Comparison of ENCODE assay signal across 8 cellular contexts in genomic region chr3:107432013-107432515, GRCh38. TPM values are rescaled to one million over a fixed set of nuclear protein-coding genes. Genes with fewer than 3 reads are reported as not detected.
DNase-seq lines count a peak whose midpoint lies in the region; ATAC-seq and TF ChIP-seq lines count a peak whose summit lies in the region.

No MANE protein-coding gene starts in this region.

- H3K27me3 Mint-ChIP-seq in CD8-positive, alpha-beta memory T cell: peaks cover 7 to 8% of the 10 kb centered on the region in 2 donors

- H3K18ac ChIP-seq in IMR-90 (ENCODE audit: low read depth, low read length): peak overlapping the region; percentile 47

- no peaks in the 10 kb centered on the region for H4K20me1 ChIP-seq in IMR-90 (ENCODE audit: insufficient read depth, low read length)

- H2AK9ac ChIP-seq in IMR-90 (replicated peaks; ENCODE audit: low read depth, low read length, poor library complexity): peak overlapping the region; percentile 43

- no peaks in the 10 kb centered on the region for H3K27me3 ChIP-seq in CD8-positive, alpha-beta memory T cell (ENCODE audit: insufficient read depth, low read length, poor library complexity, severe bottlenecking)
- no peaks in the 10 kb centered on the region for H3K27me3 ChIP-seq in IMR-90 (ENCODE audit: control insufficient read depth, insufficient read depth, low read length)
- no peaks in the 10 kb centered on the region for H3K27me3 ChIP-seq in adrenal gland
- peaks cover 39% of the 10 kb centered on the region for H3K27me3 ChIP-seq in iPS-20b (ENCODE audit: insufficient read depth, low read length)

- peak overlapping the region; percentile 95 for H3K4me2 ChIP-seq in IMR-90 (ENCODE audit: low read depth, low read length)

- BruUV-seq in IMR-90 (replicated peaks; lab: Mats Ljungman, UMichigan): no TSS peak

- H2AK5ac ChIP-seq in IMR-90 (ENCODE audit: low read depth, low read length): 0 out of 2 replicates have a peak overlapping the region, but pooled peaks have one; percentile 10

- peak overlapping the region; percentile 89 for H3K23ac ChIP-seq in IMR-90 (ENCODE audit: low read depth, low read length)

- H2BK120ac ChIP-seq in IMR-90 (ENCODE audit: low read depth, low read length): peak overlapping the region; percentile 95

- TF ChIP-seq CTCF in IMR-90 (conservative IDR thresholded peaks at IDR 0.05; ENCODE audit: low read depth, low read length) (no peak), adrenal gland (IDR thresholded peaks at IDR 0.05) (peak in 2 of 6 experiments; percentile 32 to 48)

- peak overlapping the region; percentile 96 for H2AFZ ChIP-seq in IMR-90 (replicated peaks; ENCODE audit: low read length, poor library complexity)

- H3K9me1 ChIP-seq in IMR-90 (ENCODE audit: insufficient read depth, low read length): no peaks in the 10 kb centered on the region

- peak overlapping the region; percentile 90 to 95 (median 91) for H3K4me3 Mint-ChIP-seq in CD8-positive, alpha-beta memory T cell
- peak overlapping the region; percentile 76 for H3K4me3 Mint-ChIP-seq in stimulated activated effector memory CD8-positive, alpha-beta T cell treated with anti-CD3 and anti-CD28 coated beads, Interleukin-12 subunit alpha, Interleukin-12 subunit beta, amount 100 ng/mL, for 72 hours

- no peaks in the 10 kb centered on the region for H3K9me3 ChIP-seq in CD8-positive, alpha-beta memory T cell (ENCODE audit: low read length)
- no peaks in the 10 kb centered on the region for H3K9me3 ChIP-seq in IMR-90 (ENCODE audit: control insufficient read depth, insufficient read depth, low read length)
- no peaks in the 10 kb centered on the region for H3K9me3 ChIP-seq in adrenal gland (replicated peaks in 1 of 3)
- H3K9me3 ChIP-seq in iPS-20b (ENCODE audit: insufficient read depth, low read depth, low read length): no peaks in the 10 kb centered on the region

- H2BK5ac ChIP-seq in IMR-90 (ENCODE audit: low read depth, low read length, poor library complexity, severe bottlenecking): peak overlapping the region; percentile 39

- POLR2A ChIA-PET in CD8-positive, alpha-beta memory T cell (lab: Charles Lee): no interaction called here
- POLR2A ChIA-PET in IMR-90 (lab: Charles Lee; ENCODE audit: unreplicated experiment): no interaction called here

- H3K9me3 Mint-ChIP-seq in CD8-positive, alpha-beta memory T cell: no peaks in the 10 kb centered on the region
- no peaks in the 10 kb centered on the region for H3K9me3 Mint-ChIP-seq in stimulated activated effector memory CD8-positive, alpha-beta T cell treated with anti-CD3 and anti-CD28 coated beads, Interleukin-12 subunit alpha, Interleukin-12 subunit beta, amount 100 ng/mL, for 72 hours

- no peak for TF ChIP-seq RAD21 in IMR-90 (IDR thresholded peaks at IDR 0.05; ENCODE audit: low read length)

- ATAC-seq in IMR-90 (ENCODE audit: low read depth) (no peak), HG03039 (IDR thresholded peaks at IDR 0.05; ENCODE audit: unreplicated experiment) (no peak), GM18502 (IDR thresholded peaks at IDR 0.05; ENCODE audit: poor library complexity, unreplicated experiment) (no peak)
- no peak for ATAC-seq in stimulated activated effector memory CD8-positive, alpha-beta T cell treated with anti-CD3 and anti-CD28 coated beads, Interleukin-12 subunit alpha, Interleukin-12 subunit beta, amount 100 ng/mL, for 72 hours

- 6% methylated on average over 3 of the region's 20 CpGs; no CpG with 5 or more reads in 1 of the 2 experiments for WGBS in IMR-90 (ENCODE audit: extremely low coverage in 2 of 2, insufficient read length in 1 of 2), 2 experiments
- 2 to 8% (median 4%) methylated on average over 20 of the region's 20 CpGs for whole genome bisulfite sequencing in adrenal gland, 4 donors

- H3K27ac ChIP-seq in CD8-positive, alpha-beta memory T cell (ENCODE audit: low read depth, low read length): no peak overlapping the region
- H3K27ac ChIP-seq in IMR-90 (ENCODE audit: insufficient read depth, low read length) (peak overlapping the region; percentile 51), adrenal gland (peak overlapping the region; percentile 79 to 99 (median 93)), iPS-20b (ENCODE audit: low read length) (no peak overlapping the region)

- peak overlapping the region; percentile 73 for H3K4me3 ChIP-seq in CD8-positive, alpha-beta memory T cell (ENCODE audit: low read length)
- H3K4me3 ChIP-seq in IMR-90 (ENCODE audit: insufficient read depth, low read depth, low read length) (peak overlapping the region; percentile 63), adrenal gland (peak overlapping the region in 3 of 4 donors; percentile 19 to 87 (median 75)), iPS-20b (ENCODE audit: low read length) (peak overlapping the region; percentile 85)

- no peaks in the 10 kb centered on the region for H3K36me3 ChIP-seq in CD8-positive, alpha-beta memory T cell (ENCODE audit: insufficient read depth, low read length)
- no peaks in the 10 kb centered on the region for H3K36me3 ChIP-seq in IMR-90 (ENCODE audit: control insufficient read depth, insufficient read depth, low read length)
- H3K36me3 ChIP-seq in adrenal gland (replicated peaks in 1 of 2): no peaks in the 10 kb centered on the region
- H3K36me3 ChIP-seq in iPS-20b (ENCODE audit: insufficient read depth, low read depth, low read length): no peaks in the 10 kb centered on the region

- intact Hi-C loops in IMR-90 (cut with micrococcal nuclease) (loop anchor here (10.0 kb wide), 1 partner anchor 303 kb away; no protein-coding TSS in a partner anchor), adrenal gland (cut with DNase I) (loop anchor here in 1 of 2 donors (5.0 kb wide), 1 partner anchor 90 kb away; the partner anchor contains the start of gene BBX)

- H3K14ac ChIP-seq in IMR-90 (replicated peaks; ENCODE audit: low read depth, low read length): peak overlapping the region; percentile 97

- peak overlapping the region in 7 of 8 donors; percentile 3 to 77 (median 60) for H3K27ac Mint-ChIP-seq in CD8-positive, alpha-beta memory T cell
- H3K27ac Mint-ChIP-seq in stimulated activated effector memory CD8-positive, alpha-beta T cell treated with anti-CD3 and anti-CD28 coated beads, Interleukin-12 subunit alpha, Interleukin-12 subunit beta, amount 100 ng/mL, for 72 hours: peak overlapping the region; percentile 76

- TF ChIP-seq POLR2A in IMR-90 (IDR thresholded peaks at IDR 0.05; ENCODE audit: low read depth, low read length) (no peak), adrenal gland (IDR thresholded peaks at IDR 0.05) (no peak)

- peak overlapping the region; percentile 93; the same call in 2 of the 3 replicates for H2BK15ac ChIP-seq in IMR-90 (ENCODE audit: low read depth, low read length)

- peak overlapping the region; percentile 92 for H3K4ac ChIP-seq in IMR-90 (ENCODE audit: low read depth, low read length)

- no peaks in the 10 kb centered on the region for H3K79me1 ChIP-seq in IMR-90 (ENCODE audit: low read depth in 1 of 2, low read length in 2 of 2)

- peak overlapping the region; percentile 67 for H2BK20ac ChIP-seq in IMR-90 (ENCODE audit: low read depth, low read length)

- peak overlapping the region; percentile 71 for H3K9ac ChIP-seq in IMR-90 (ENCODE audit: low read depth, low read length)
- peak overlapping the region; percentile 88 for H3K9ac ChIP-seq in iPS-20b (ENCODE audit: low read depth, low read length)

- H3K4me1 ChIP-seq in CD8-positive, alpha-beta memory T cell (ENCODE audit: insufficient read depth, low read length): peaks cover 15% of the 10 kb centered on the region
- no peaks in the 10 kb centered on the region for H3K4me1 ChIP-seq in IMR-90 (ENCODE audit: control insufficient read depth, insufficient read depth, low read length)
- peaks cover 6 to 13% of the 10 kb centered on the region in 2 donors for H3K4me1 ChIP-seq in adrenal gland (replicated peaks in 1 of 2)
- H3K4me1 ChIP-seq in iPS-20b (ENCODE audit: insufficient read depth, low read length): peaks cover 13% of the 10 kb centered on the region; the same call in 1 of the 2 replicates

- H3K4me1 Mint-ChIP-seq in CD8-positive, alpha-beta memory T cell: peaks cover 20 to 26% (median 22%) of the 10 kb centered on the region in 3 donors
- H3K4me1 Mint-ChIP-seq in stimulated activated effector memory CD8-positive, alpha-beta T cell treated with anti-CD3 and anti-CD28 coated beads, Interleukin-12 subunit alpha, Interleukin-12 subunit beta, amount 100 ng/mL, for 72 hours: peaks cover 18% of the 10 kb centered on the region

- dilution Hi-C loops in IMR-90 (cut with HindIII; ENCODE audit: low sequenced_read_pairs, unreplicated experiment): no loop called here

- peaks cover 0 to 4% (median 3%) of the 10 kb centered on the region in 3 donors for H3K36me3 Mint-ChIP-seq in CD8-positive, alpha-beta memory T cell
- no peaks in the 10 kb centered on the region for H3K36me3 Mint-ChIP-seq in stimulated activated effector memory CD8-positive, alpha-beta T cell treated with anti-CD3 and anti-CD28 coated beads, Interleukin-12 subunit alpha, Interleukin-12 subunit beta, amount 100 ng/mL, for 72 hours

- peak overlapping the region; percentile 81 for H4K5ac ChIP-seq in IMR-90 (ENCODE audit: low read depth, low read length)

- CTCF ChIA-PET in CD8-positive, alpha-beta memory T cell (lab: Charles Lee): interaction anchor here (0.8 to 4.2 kb wide), 3 partner anchors 11 to 196 kb away, joined by 4 to 35 read pairs (median 14); no protein-coding TSS in a partner anchor
- CTCF ChIA-PET in IMR-90 (lab: Yijun Ruan, JAX): interaction anchor here (0.6 to 1.5 kb wide), 3 partner anchors 11 to 1459 kb away, joined by 4 to 10 read pairs (median 7); no protein-coding TSS in a partner anchor

- no peak for DNase-seq in CD8-positive, alpha-beta memory T cell
- DNase-seq in IMR-90: peak; percentile 10
- DNase-seq in adrenal gland: peak in 6 of 7 donors; percentile 31 to 69 (median 42)
- no peak for DNase-seq in stimulated activated effector memory CD8-positive, alpha-beta T cell treated with anti-CD3 and anti-CD28 coated beads, Interleukin-12 subunit alpha, Interleukin-12 subunit beta, amount 100 ng/mL, for 72 hours (ENCODE audit: low spot score in 2 of 2)
- DNase-seq in NCI-H1048 (lab: John Stamatoyannopoulos, UW): no peak

- H4K91ac ChIP-seq in IMR-90 (ENCODE audit: insufficient read depth, low read depth, low read length): peak overlapping the region; percentile 92

- peak overlapping the region; percentile 92 for H3K56ac ChIP-seq in IMR-90 (ENCODE audit: extremely low read depth, insufficient read depth, low read length)

- peak overlapping the region; percentile 77 to 97 for H4K8ac ChIP-seq in IMR-90 (ENCODE audit: low read depth in 2 of 2, low read length in 2 of 2)

- in situ Hi-C loops in IMR-90 (cut with MboI; ENCODE audit: low sequenced_read_pairs): loop anchor here (5.0 kb wide), 1 partner anchor 160 kb away; no protein-coding TSS in a partner anchor

RNA-seq across cellular contexts. Expression of gene CCDC54, which starts 54.8 kb away (rescaled TPM):
- not detected for total RNA-seq in CD8-positive, alpha-beta memory T cell
- polyA plus RNA-seq in CD8-positive, alpha-beta memory T cell: 0.14 TPM
- total RNA-seq in IMR-90 (2012; rRNA removed): not detected in 2 replicates
- not detected in 2 replicates for polyA plus RNA-seq in IMR-90 (2012; rRNA removed)
- polyA plus RNA-seq in IMR-90 (2012; cell fraction: cytosol; rRNA removed): not detected in 2 replicates
- not detected in 2 replicates for polyA plus RNA-seq in IMR-90 (2012; cell fraction: nucleus; rRNA removed; ENCODE audit: low replicate concordance)
- total RNA-seq in adrenal gland: not detected
- polyA plus RNA-seq in adrenal gland: not detected

Comparison
In these comparisons a context has a peak if more than half of its experiments do, and no peak if none do; other contexts are left out.
1. DNase-seq: peak in IMR-90 (single experiment) and adrenal gland (6 of 7); none in CD8-positive, alpha-beta memory T cell (0 of 5), stimulated activated effector memory CD8-positive, alpha-beta T cell treated with anti-CD3 and anti-CD28 coated beads, Interleukin-12 subunit alpha, Interleukin-12 subunit beta, amount 100 ng/mL, for 72 hours (0 of 2) and NCI-H1048 (single experiment).
2. H3K27ac ChIP-seq: peak in IMR-90 (single experiment) and adrenal gland (5 of 5); none in CD8-positive, alpha-beta memory T cell (single experiment) and iPS-20b (single experiment).
3. Peak in every context shown above with its lines, with median percentiles within 50 percentile points of each other: H3K4me3 ChIP-seq.